ENCODE assay signal across 9 cellular contexts in the genomic region with DNA sequence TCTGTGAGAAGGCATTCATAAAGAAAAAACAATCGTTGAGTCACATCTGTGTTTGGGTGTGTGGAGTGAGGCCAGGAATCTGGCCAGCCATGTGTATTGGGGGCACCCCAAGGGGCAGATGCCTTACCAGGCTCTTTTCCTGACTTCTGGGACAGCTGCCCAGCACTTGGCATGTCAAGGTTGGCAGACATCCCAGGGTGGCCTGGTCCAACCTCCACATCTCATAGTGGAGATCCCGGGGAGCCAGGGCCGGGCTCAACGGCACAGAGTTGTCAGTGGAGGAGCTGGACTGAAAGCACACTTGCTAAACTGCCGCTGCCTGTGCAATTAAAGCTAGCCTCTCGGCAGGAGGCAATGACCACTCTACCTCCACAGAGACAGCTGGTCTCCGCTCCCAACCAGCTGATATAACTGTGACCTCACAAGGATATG.
A peak's percentile ranks its signal among the peaks of the same experiment; 100 is the strongest.
DNase-seq lines count a peak whose midpoint lies in the region; ATAC-seq and TF ChIP-seq lines count a peak whose summit lies in the region.
"Had no signal": no experiment of that assay in that cellular context is flagged by ENCODE, and none has a peak within 500 bp of the region (broad histone marks: within the 10 kb centered on the region; RNA-seq: fewer than 3 reads in every experiment).

No MANE protein-coding gene starts in this region.

- H3K27me3 ChIP-seq in adrenal gland = no peaks in the 10 kb centered on the region
- no peaks in the 10 kb centered on the region for H3K27me3 ChIP-seq in heart left ventricle
- no peaks in the 10 kb centered on the region for H3K27me3 ChIP-seq in sigmoid colon
- no peaks in the 10 kb centered on the region for H3K27me3 ChIP-seq in endodermal cell (ENCODE audit: control insufficient read depth, insufficient read depth, low read length, poor library complexity, severe bottlenecking)

- WGBS in adrenal gland, 4 donors = 54 to 68% (median 58%) methylated on average over 4 to 7 of the region's 7 CpGs
- 35 to 50% (median 39%) methylated on average over 7 of the region's 7 CpGs for WGBS in heart left ventricle, 4 donors
- 38 to 71% methylated on average over 7 of the region's 7 CpGs for WGBS in sigmoid colon, 2 donors
- 93 to 100% methylated on average over 2 to 7 of the region's 7 CpGs for WGBS in endodermal cell (ENCODE audit: insufficient coverage in 1 of 2, insufficient read length in 1 of 2), 2 experiments

- DNase-seq in adrenal gland = peak in 6 of 7 donors; percentile 22 to 84 (median 39)
- peak; percentile 80 to 91 (median 87) for DNase-seq in heart left ventricle
- peak; percentile 93 for DNase-seq in sigmoid colon
- DNase-seq in endodermal cell = no peak
- DNase-seq in RKO (ENCODE audit: low spot score) = no peak

- H3K36me3 ChIP-seq in adrenal gland (replicated peaks in 1 of 2) (no peaks in the 10 kb centered on the region), heart left ventricle (no peaks in the 10 kb centered on the region), sigmoid colon (no peaks in the 10 kb centered on the region), endodermal cell (ENCODE audit: control insufficient read depth, insufficient read depth, low read length) (no peaks in the 10 kb centered on the region)

- peaks cover 0 to 14% of the 10 kb centered on the region in 2 donors for H3K4me1 ChIP-seq in adrenal gland (replicated peaks in 1 of 2)
- peaks cover 6 to 33% (median 22%) of the 10 kb centered on the region in 12 donors for H3K4me1 ChIP-seq in heart left ventricle
- peaks cover 0 to 21% (median 15%) of the 10 kb centered on the region in 4 donors for H3K4me1 ChIP-seq in sigmoid colon
- H3K4me1 ChIP-seq in endodermal cell (ENCODE audit: control insufficient read depth, insufficient read depth, low read length) = no peaks in the 10 kb centered on the region

- H3K27ac Mint-ChIP-seq in endodermal cell = no peak overlapping the region

- peaks cover 7% of the 10 kb centered on the region for H3K4me1 Mint-ChIP-seq in endodermal cell

- ATAC-seq in heart left ventricle (peak; percentile 92 to 95 (median 94)), GM19397 (IDR thresholded peaks at IDR 0.05; ENCODE audit: unreplicated experiment) (no peak), GM19467 (IDR thresholded peaks at IDR 0.05; ENCODE audit: unreplicated experiment) (no peak)

- TF ChIP-seq POLR2A in adrenal gland (IDR thresholded peaks at IDR 0.05) (no peak), heart left ventricle (IDR thresholded peaks at IDR 0.05) (no peak), sigmoid colon (IDR thresholded peaks at IDR 0.05) (no peak)

- peaks cover 7% of the 10 kb centered on the region for H3K27me3 Mint-ChIP-seq in endodermal cell (ENCODE audit: insufficient read depth)
- H3K27me3 Mint-ChIP-seq: central memory CD8-positive, alpha-beta T cell had no signal

- H3K9me3 Mint-ChIP-seq in endodermal cell = no peaks in the 10 kb centered on the region
- H3K9me3 Mint-ChIP-seq: central memory CD8-positive, alpha-beta T cell had no signal

- H3K9ac ChIP-seq in endodermal cell (ENCODE audit: extremely low read depth, low read length, poor library complexity, severe bottlenecking) = no peak overlapping the region

- H3K4me3 Mint-ChIP-seq in endodermal cell = no peak overlapping the region
- H3K4me3 Mint-ChIP-seq: central memory CD8-positive, alpha-beta T cell had no signal

- intact Hi-C loops in adrenal gland (cut with DNase I) (no loop called here), heart left ventricle (cut with DNase I) (no loop called here), sigmoid colon (cut with DNase I) (no loop called here)

- TF ChIP-seq RAD21 in Ishikawa (IDR thresholded peaks at IDR 0.05; ENCODE audit: low read depth) = no peak

- peak overlapping the region in 2 of 5 donors; percentile 26 to 69 for H3K27ac ChIP-seq in adrenal gland
- peak overlapping the region in 11 of 12 donors; percentile 13 to 75 (median 52) for H3K27ac ChIP-seq in heart left ventricle
- peak overlapping the region; percentile 50 to 63 (median 56) for H3K27ac ChIP-seq in sigmoid colon
- no peak overlapping the region for H3K27ac ChIP-seq in endodermal cell (ENCODE audit: low read depth, low read length)

- TF ChIP-seq EP300 in Ishikawa (IDR thresholded peaks at IDR 0.05; ENCODE audit: borderline replicate concordance) (peak; percentile 66), sigmoid colon (IDR thresholded peaks at IDR 0.05) (no peak)

- TF ChIP-seq CTCF in adrenal gland (IDR thresholded peaks at IDR 0.05) (no peak), heart left ventricle (IDR thresholded peaks at IDR 0.05) (no peak), sigmoid colon (IDR thresholded peaks at IDR 0.05) (no peak), endodermal cell (conservative IDR thresholded peaks at IDR 0.05) (no peak)

- H3K36me3 Mint-ChIP-seq in endodermal cell (ENCODE audit: low read depth) = no peaks in the 10 kb centered on the region

- H3K9me3 ChIP-seq in adrenal gland (replicated peaks in 1 of 3) (no peaks in the 10 kb centered on the region), heart left ventricle (no peaks in the 10 kb centered on the region), sigmoid colon (no peaks in the 10 kb centered on the region), endodermal cell (ENCODE audit: control insufficient read depth, low read length) (no peaks in the 10 kb centered on the region)

- no peak overlapping the region for H3K4me3 ChIP-seq in adrenal gland
- H3K4me3 ChIP-seq in heart left ventricle = no peak overlapping the region
- H3K4me3 ChIP-seq in sigmoid colon = no peak overlapping the region
- H3K4me3 ChIP-seq in endodermal cell (ENCODE audit: low read length) = no peak overlapping the region

TF ChIP-seq in Ishikawa, 13 proteins besides CTCF, POLR2A, EP300 and RAD21:
- TF ChIP-seq TAF1 (IDR thresholded peaks at IDR 0.05; ENCODE audit: low read depth) (no peak), MAX (IDR thresholded peaks at IDR 0.05) (no peak), USF1 (IDR thresholded peaks at IDR 0.05) (0 out of 2 replicates have a peak, but pooled peaks have one; percentile 11), FOXM1 (IDR thresholded peaks at IDR 0.05; ENCODE audit: borderline replicate concordance, low read depth) (no peak), EGR1 (IDR thresholded peaks at IDR 0.05) (no peak), TCF12 (IDR thresholded peaks at IDR 0.05; ENCODE audit: low read depth) (peak; percentile 84), NFIC (IDR thresholded peaks at IDR 0.05) (peak; percentile 91), CREB1 (IDR thresholded peaks at IDR 0.05; ENCODE audit: low read depth) (no peak), TEAD4 (IDR thresholded peaks at IDR 0.05) (peak; percentile 70), CEBPB (IDR thresholded peaks at IDR 0.05) (0 out of 2 replicates have a peak, but pooled peaks have one; percentile 5), YY1 (IDR thresholded peaks at IDR 0.05; ENCODE audit: low read depth) (no peak; the same call in 1 of the 2 replicates), ZBTB7A (IDR thresholded peaks at IDR 0.05; ENCODE audit: low read depth) (no peak)
- TF ChIP-seq, protein P1, sequence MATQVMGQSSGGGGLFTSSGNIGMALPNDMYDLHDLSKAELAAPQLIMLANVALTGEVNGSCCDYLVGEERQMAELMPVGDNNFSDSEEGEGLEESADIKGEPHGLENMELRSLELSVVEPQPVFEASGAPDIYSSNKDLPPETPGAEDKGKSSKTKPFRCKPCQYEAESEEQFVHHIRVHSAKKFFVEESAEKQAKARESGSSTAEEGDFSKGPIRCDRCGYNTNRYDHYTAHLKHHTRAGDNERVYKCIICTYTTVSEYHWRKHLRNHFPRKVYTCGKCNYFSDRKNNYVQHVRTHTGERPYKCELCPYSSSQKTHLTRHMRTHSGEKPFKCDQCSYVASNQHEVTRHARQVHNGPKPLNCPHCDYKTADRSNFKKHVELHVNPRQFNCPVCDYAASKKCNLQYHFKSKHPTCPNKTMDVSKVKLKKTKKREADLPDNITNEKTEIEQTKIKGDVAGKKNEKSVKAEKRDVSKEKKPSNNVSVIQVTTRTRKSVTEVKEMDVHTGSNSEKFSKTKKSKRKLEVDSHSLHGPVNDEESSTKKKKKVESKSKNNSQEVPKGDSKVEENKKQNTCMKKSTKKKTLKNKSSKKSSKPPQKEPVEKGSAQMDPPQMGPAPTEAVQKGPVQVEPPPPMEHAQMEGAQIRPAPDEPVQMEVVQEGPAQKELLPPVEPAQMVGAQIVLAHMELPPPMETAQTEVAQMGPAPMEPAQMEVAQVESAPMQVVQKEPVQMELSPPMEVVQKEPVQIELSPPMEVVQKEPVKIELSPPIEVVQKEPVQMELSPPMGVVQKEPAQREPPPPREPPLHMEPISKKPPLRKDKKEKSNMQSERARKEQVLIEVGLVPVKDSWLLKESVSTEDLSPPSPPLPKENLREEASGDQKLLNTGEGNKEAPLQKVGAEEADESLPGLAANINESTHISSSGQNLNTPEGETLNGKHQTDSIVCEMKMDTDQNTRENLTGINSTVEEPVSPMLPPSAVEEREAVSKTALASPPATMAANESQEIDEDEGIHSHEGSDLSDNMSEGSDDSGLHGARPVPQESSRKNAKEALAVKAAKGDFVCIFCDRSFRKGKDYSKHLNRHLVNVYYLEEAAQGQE (IDR thresholded peaks at IDR 0.05; ENCODE audit: low read depth) = no peak

Comparison
In these comparisons a context has a peak if more than half of its experiments do, and no peak if none do; other contexts are left out.
1. DNase-seq: peak in adrenal gland (6 of 7), heart left ventricle (5 of 5) and sigmoid colon (single experiment); none in endodermal cell (single experiment) and RKO (single experiment).
2. ATAC-seq: peak in heart left ventricle (4 of 4); none in GM19397 (single experiment) and GM19467 (single experiment).